In genomic region chr1:155933591-155934096, GRCh38 we compare ENCODE assay signal across 8 cellular contexts. TPM values are rescaled to one million over a fixed set of nuclear protein-coding genes. Genes with fewer than 3 reads are reported as not detected.
DNase-seq lines count a peak whose midpoint lies in the region; ATAC-seq and TF ChIP-seq lines count a peak whose summit lies in the region.

No MANE protein-coding gene starts in this region.

- no peaks in the 10 kb centered on the region for H3K27me3 ChIP-seq in OCI-LY3 (ENCODE audit: low read depth, low read length)

- H3K9ac ChIP-seq in OCI-LY3 (ENCODE audit: low read length) = peak overlapping the region; percentile 95

- ATAC-seq in GM19023 (IDR thresholded peaks at IDR 0.05; ENCODE audit: unreplicated experiment) = no peak

- peak overlapping the region; percentile 79 for H3K27ac ChIP-seq in OCI-LY3 (ENCODE audit: low read length)

- DNase-seq in GM12865 (ENCODE audit: low read depth) = no peak
- DNase-seq in fibroblast of the aortic adventitia (ENCODE audit: low read depth) = no peak
- no peak for DNase-seq in skeletal muscle cell (ENCODE audit: low read depth)
- no peak for DNase-seq in NCI-H345 treated with DMSO at 0.1 percent for 48 hours (lab: John Stamatoyannopoulos, UW; ENCODE audit: unreplicated experiment)
- no peak for DNase-seq in NCI-H1694 treated with DMSO at 0.1 percent for 48 hours (lab: John Stamatoyannopoulos, UW)
- no peak for DNase-seq in COLO829 (ENCODE audit: low spot score)

- H3K79me2 ChIP-seq in OCI-LY3 (ENCODE audit: low read length) = peaks cover 61% of the 10 kb centered on the region

- peaks cover 38% of the 10 kb centered on the region for H4K20me1 ChIP-seq in OCI-LY3 (ENCODE audit: insufficient read depth, low read length)

- H3K36me3 ChIP-seq in OCI-LY3 (replicated peaks; ENCODE audit: low read depth, low read length) = peaks cover 43% of the 10 kb centered on the region

- H3K4me2 ChIP-seq in OCI-LY3 (ENCODE audit: low read length) = peak overlapping the region; percentile 94

- H3K4me3 ChIP-seq in GM12865 (ENCODE audit: low read depth, low read length) (peak overlapping the region; percentile 71), OCI-LY3 (ENCODE audit: low read length) (peak overlapping the region; percentile 87), fibroblast of the aortic adventitia (ENCODE audit: low read depth, low read length) (peak overlapping the region; percentile 93), skeletal muscle cell (ENCODE audit: low read depth, low read length) (peak overlapping the region; percentile 82)

- peaks cover 28% of the 10 kb centered on the region for H3K4me1 ChIP-seq in OCI-LY3 (ENCODE audit: low read length)

- no peak for TF ChIP-seq CTCF in GM12865 (IDR thresholded peaks at IDR 0.05; ENCODE audit: insufficient read depth, low read depth, low read length, missing control alignments)
- TF ChIP-seq CTCF in OCI-LY3 (IDR thresholded peaks at IDR 0.05; ENCODE audit: low read depth, low read length) = no peak
- no peak for TF ChIP-seq CTCF in fibroblast of the aortic adventitia (IDR thresholded peaks at IDR 0.05; ENCODE audit: insufficient read depth, low read length)

- H2AFZ ChIP-seq in OCI-LY3 (ENCODE audit: low read depth, low read length) = no peak overlapping the region

- no peaks in the 10 kb centered on the region for H3K9me3 ChIP-seq in OCI-LY3 (ENCODE audit: insufficient read depth, low read length)

RNA-seq across cellular contexts. Expression of gene KHDC4, which starts 0.6 kb away (rescaled TPM):
- 11.3 and 31.0 TPM in 2 replicates for total RNA-seq in fibroblast of the aortic adventitia (ENCODE audit: low replicate concordance)

RNA-seq across cellular contexts. Expression of gene RXFP4, which starts 7.8 kb away (rescaled TPM):
- 0.09 TPM in 1 of 2 replicates, not detected in the other for total RNA-seq in fibroblast of the aortic adventitia (ENCODE audit: low replicate concordance)

RNA-seq across cellular contexts. Expression of gene RIT1, which starts 22.5 kb away (rescaled TPM):
- total RNA-seq in fibroblast of the aortic adventitia (ENCODE audit: low replicate concordance) = 33.7 and 35.4 TPM in 2 replicates

RNA-seq across cellular contexts. Expression of gene ARHGEF2, which starts 44.7 kb away (rescaled TPM):
- total RNA-seq in fibroblast of the aortic adventitia (ENCODE audit: low replicate concordance) = 116 and 161 TPM in 2 replicates
